ENCODE assay signal across 1 cellular context in genomic region chr11:20387262-20388095, GRCh38.
TF ChIP-seq lines count a peak whose summit lies in the region.

Gene PRMT3, plus strand, starts transcription at chr11:20387716. Its CDS starts 31 bp downstream, at chr11:20387747.

TF ChIP-seq in HepG2, 621 proteins besides CTCF, POLR2A, EP300 and RAD21 (continued from another document and continues in another):
- TF ChIP-seq ZFP36L1 (CRISPR knock-in tag; IDR thresholded peaks at IDR 0.05) (no peak; the same call in 1 of the 2 replicates), RXRA (CRISPR knock-in tag; IDR thresholded peaks at IDR 0.05) (peak; percentile 38; the same call in 1 of the 2 replicates), SATB2 (CRISPR knock-in tag; IDR thresholded peaks at IDR 0.05) (peak; percentile 40; the same call in 1 of the 2 replicates), TAF1 (CRISPR knock-in tag; IDR thresholded peaks at IDR 0.05) (peak; percentile 83), SMYD3 (CRISPR knock-in tag; IDR thresholded peaks at IDR 0.05) (no peak), ZNF432 (CRISPR knock-in tag; IDR thresholded peaks at IDR 0.05; ENCODE audit: borderline replicate concordance) (peak; percentile 57; the same call in 1 of the 2 replicates), CEBPB (IDR thresholded peaks at IDR 0.05; ENCODE audit: borderline replicate concordance, low read depth, low read length) (peak; percentile 84; the same call in 1 of the 2 replicates), RAD51 (IDR thresholded peaks at IDR 0.05; ENCODE audit: borderline replicate concordance) (peak; percentile 90), HINFP (CRISPR knock-in tag; IDR thresholded peaks at IDR 0.05; ENCODE audit: low read depth) (peak; percentile 42; the same call in 1 of the 2 replicates), BCL3 (CRISPR knock-in tag; IDR thresholded peaks at IDR 0.05) (peak; percentile 70; the same call in 1 of the 2 replicates), RFX3 (CRISPR knock-in tag; IDR thresholded peaks at IDR 0.05) (no peak), ZNF367 (CRISPR knock-in tag; IDR thresholded peaks at IDR 0.05; ENCODE audit: borderline replicate concordance) (0 out of 2 replicates have a peak, but pooled peaks have one; percentile 80), KDM1A (CRISPR knock-in tag; IDR thresholded peaks at IDR 0.05) (no peak), ZNF512B (CRISPR knock-in tag; IDR thresholded peaks at IDR 0.05; ENCODE audit: borderline replicate concordance) (peak; percentile 30; the same call in 1 of the 2 replicates), ZNF230 (CRISPR knock-in tag; IDR thresholded peaks at IDR 0.05) (peak; percentile 97), ARID5B (CRISPR knock-in tag; IDR thresholded peaks at IDR 0.05) (peak; percentile 57; the same call in 1 of the 2 replicates), ZNF382 (CRISPR knock-in tag; IDR thresholded peaks at IDR 0.05; ENCODE audit: borderline replicate concordance) (no peak), ZNF296 (CRISPR knock-in tag; conservative IDR thresholded peaks at IDR 0.05) (peak; percentile 36; the same call in 1 of the 2 replicates), ARNT2 (CRISPR knock-in tag; IDR thresholded peaks at IDR 0.05; ENCODE audit: low read depth) (peak; percentile 57; the same call in 1 of the 2 replicates), NFE2 (CRISPR knock-in tag; IDR thresholded peaks at IDR 0.05) (no peak; the same call in 1 of the 2 replicates), KLF11 (CRISPR knock-in tag; IDR thresholded peaks at IDR 0.05) (peak; percentile 78; the same call in 1 of the 2 replicates), SETDB1 (CRISPR knock-in tag; IDR thresholded peaks at IDR 0.05; ENCODE audit: borderline replicate concordance) (0 out of 2 replicates have a peak, but pooled peaks have one; percentile 64), ZNF136 (CRISPR knock-in tag; IDR thresholded peaks at IDR 0.05; ENCODE audit: low read depth) (0 out of 2 replicates have a peak, but pooled peaks have one; percentile 41), ZNF83 (CRISPR knock-in tag; IDR thresholded peaks at IDR 0.05; ENCODE audit: borderline replicate concordance) (peak; percentile 87; the same call in 1 of the 2 replicates), KLF9 (CRISPR knock-in tag; IDR thresholded peaks at IDR 0.05; ENCODE audit: low read depth) (peak; percentile 22; the same call in 1 of the 2 replicates), CERS6 (CRISPR knock-in tag; IDR thresholded peaks at IDR 0.05) (0 out of 2 replicates have a peak, but pooled peaks have one; percentile 40), MIXL1 (CRISPR knock-in tag; IDR thresholded peaks at IDR 0.05) (no peak), ZBTB4 (CRISPR knock-in tag; IDR thresholded peaks at IDR 0.05; ENCODE audit: borderline replicate concordance) (no peak), HES4 (CRISPR knock-in tag; IDR thresholded peaks at IDR 0.05; ENCODE audit: borderline replicate concordance) (peak; percentile 37; the same call in 1 of the 2 replicates), GZF1 (CRISPR knock-in tag; IDR thresholded peaks at IDR 0.05) (0 out of 2 replicates have a peak, but pooled peaks have one; percentile 26), ZNF766 (CRISPR knock-in tag; IDR thresholded peaks at IDR 0.05; ENCODE audit: borderline replicate concordance) (peak; percentile 44; the same call in 1 of the 2 replicates), IKZF5 (CRISPR knock-in tag; IDR thresholded peaks at IDR 0.05) (peak; percentile 48; the same call in 1 of the 2 replicates), RNF2 (conservative IDR thresholded peaks at IDR 0.05; ENCODE audit: low read depth) (peak; percentile 94), ZFP90 (CRISPR knock-in tag; IDR thresholded peaks at IDR 0.05; ENCODE audit: borderline replicate concordance) (peak; percentile 74; the same call in 1 of the 2 replicates), ZNF383 (CRISPR knock-in tag; IDR thresholded peaks at IDR 0.05; ENCODE audit: borderline replicate concordance) (no peak), SNRNP70 (IDR thresholded peaks at IDR 0.05; ENCODE audit: low read depth, low read length) (no peak), ZNF431 (CRISPR knock-in tag; IDR thresholded peaks at IDR 0.05; ENCODE audit: borderline replicate concordance, low read depth) (peak; percentile 93; the same call in 1 of the 2 replicates), DNMT3B (CRISPR knock-in tag; conservative IDR thresholded peaks at IDR 0.05) (0 out of 2 replicates have a peak, but pooled peaks have one; percentile 2), SNAPC5 (CRISPR knock-in tag; IDR thresholded peaks at IDR 0.05; ENCODE audit: borderline replicate concordance) (no peak), TEAD3 (CRISPR knock-in tag; optimal IDR thresholded peaks at IDR 0.05; ENCODE audit: borderline replicate concordance) (no peak), ZNF33A (CRISPR knock-in tag; IDR thresholded peaks at IDR 0.05; ENCODE audit: borderline replicate concordance) (no peak), ZNF234 (CRISPR knock-in tag; conservative IDR thresholded peaks at IDR 0.05) (no peak; the same call in 1 of the 2 replicates), ZBTB7B (CRISPR knock-in tag; IDR thresholded peaks at IDR 0.05) (peak; percentile 73; the same call in 1 of the 2 replicates), ZFP41 (CRISPR knock-in tag; IDR thresholded peaks at IDR 0.05; ENCODE audit: borderline replicate concordance) (no peak), SMARCE1 (IDR thresholded peaks at IDR 0.05; ENCODE audit: borderline replicate concordance) (no peak), FOXJ3 (CRISPR knock-in tag; IDR thresholded peaks at IDR 0.05; ENCODE audit: borderline replicate concordance) (no peak; the same call in 1 of the 2 replicates), TARDBP (CRISPR knock-in tag; IDR thresholded peaks at IDR 0.05) (peak; percentile 4; the same call in 1 of the 2 replicates)
